ENCODE assay signal across 9 cellular contexts in the genomic region with DNA sequence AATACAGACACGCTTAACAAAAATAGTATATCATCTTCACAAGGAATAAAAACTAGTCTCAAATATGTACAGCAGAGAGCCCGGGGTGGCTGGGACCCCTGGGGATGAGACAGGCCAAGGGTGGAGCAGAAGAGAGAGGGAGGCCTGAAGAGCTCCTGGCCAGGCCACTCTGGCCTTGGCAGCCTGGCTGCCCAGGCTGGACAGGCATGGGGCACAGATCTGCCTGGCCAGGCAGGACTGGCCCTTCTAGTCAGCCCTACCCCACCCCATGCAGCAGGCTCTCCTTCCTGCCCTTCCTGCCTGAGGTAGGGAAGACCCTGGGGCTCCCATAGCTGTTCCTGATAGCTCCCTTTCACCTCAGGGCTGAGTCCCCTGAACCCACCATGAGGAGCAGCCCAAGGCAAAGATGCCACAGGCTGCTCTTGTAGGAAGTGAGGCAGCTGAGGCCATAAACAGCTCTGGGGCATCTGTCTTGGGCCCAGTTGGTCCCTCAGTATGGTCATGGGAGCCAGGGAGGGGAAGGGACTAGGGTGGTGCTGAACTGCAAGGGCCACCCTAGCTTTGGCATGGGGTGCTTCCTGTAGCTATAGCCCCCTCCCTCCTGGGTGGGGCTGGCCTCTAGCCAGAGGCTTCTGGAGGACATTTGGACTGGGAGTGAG. TPM values are rescaled to one million over a fixed set of nuclear protein-coding genes. Genes with fewer than 3 reads are reported as not detected.
A peak's percentile ranks its signal among the peaks of the same experiment; 100 is the strongest.
DNase-seq lines count a peak whose midpoint lies in the region; ATAC-seq and TF ChIP-seq lines count a peak whose summit lies in the region.
"Had no signal": no experiment of that assay in that cellular context is flagged by ENCODE, and none has a peak within 500 bp of the region (broad histone marks: within the 10 kb centered on the region; RNA-seq: fewer than 3 reads in every experiment).

No MANE protein-coding gene starts in this region.

- DNase-seq in HCT116 (ENCODE audit: low read depth, low spot score) (no peak), right cardiac atrium (peak; percentile 40 to 80 (median 76)), spleen (no peak), NCI-H146 (lab: John Stamatoyannopoulos, UW) (no peak), GOT3 (lab: John Stamatoyannopoulos, UW) (no peak)
- no peak for DNase-seq in activated CD4-positive, alpha-beta memory T cell treated with anti-CD3 and anti-CD28 coated beads for 36 hours
- DNase-seq: HCEC 1CT had no signal

- no TSS peak for BruUV-seq in HCT116 (replicated peaks; lab: Mats Ljungman, UMichigan)

- no peak overlapping the region for H3K9ac ChIP-seq in HCT116 (ENCODE audit: low read length)

- peaks cover 66% of the 10 kb centered on the region for H3K4me1 Mint-ChIP-seq in activated CD4-positive, alpha-beta memory T cell treated with anti-CD3 and anti-CD28 coated beads for 36 hours (ENCODE audit: low read depth)

- no peaks in the 10 kb centered on the region for H3K9me3 Mint-ChIP-seq in activated CD4-positive, alpha-beta memory T cell treated with anti-CD3 and anti-CD28 coated beads for 36 hours
- H3K9me3 Mint-ChIP-seq: IgD-negative memory B cell had no signal

- RAD21 ChIA-PET in HCT116 (lab: Charles Lee; ENCODE audit: low non-redundant PET in 1 of 2, low total read pairs in 2 of 2, uncharacterized antibody in 2 of 2, unreplicated experiment in 2 of 2): interaction anchor here in 1 of 2 experiments (1.1 to 1.3 kb wide), 2 partner anchors 55 to 59 kb away, joined by 3 to 5 read pairs; no protein-coding TSS in a partner anchor

- TF ChIP-seq CTCF in HCT116 (IDR thresholded peaks at IDR 0.05 in 2 of 3, conservative IDR thresholded peaks at IDR 0.05 in 1 of 3; ENCODE audit: borderline replicate concordance in 1 of 3, insufficient read depth in 1 of 3, low read depth in 2 of 3, low read length in 2 of 3) (no peak), spleen (IDR thresholded peaks at IDR 0.05 in 8 of 11, conservative IDR thresholded peaks at IDR 0.05 in 3 of 11) (no peak)

- H3K27ac ChIP-seq in HCT116 (ENCODE audit: low read depth, low read length) (peak overlapping the region; percentile 72), right cardiac atrium (ENCODE audit: low read length) (peak overlapping the region; percentile 20), spleen (peak overlapping the region in 7 of 8 donors; percentile 37 to 95 (median 81))

- H3K36me3 Mint-ChIP-seq in activated CD4-positive, alpha-beta memory T cell treated with anti-CD3 and anti-CD28 coated beads for 36 hours: peaks cover 45% of the 10 kb centered on the region
- H3K36me3 Mint-ChIP-seq: IgD-negative memory B cell had no signal

- 57% methylated on average over 2 of the region's 2 CpGs for WGBS in right cardiac atrium
- WGBS in spleen, 5 donors: 66 to 89% (median 81%) methylated on average over 2 of the region's 2 CpGs

- no peaks in the 10 kb centered on the region for H3K27me3 ChIP-seq in HCT116 (ENCODE audit: insufficient read depth, low read length)
- H3K27me3 ChIP-seq in right cardiac atrium (ENCODE audit: control insufficient read depth, insufficient read depth): no peaks in the 10 kb centered on the region
- H3K27me3 ChIP-seq in spleen (replicated peaks in 1 of 7): no peaks in the 10 kb centered on the region

- H3K36me3 ChIP-seq in HCT116 (ENCODE audit: control insufficient read depth in 1 of 2, insufficient read depth in 2 of 2, low read length in 2 of 2) (peaks cover 2 to 41% of the 10 kb centered on the region in 2 experiments; a peak in 2 of 4 replicates), spleen (peaks cover 0 to 48% (median 11%) of the 10 kb centered on the region in 6 donors)

- POLR2A ChIA-PET in HCT116 (lab: Charles Lee): interaction anchor here (1.0 kb wide), 1 partner anchor 56 kb away, joined by 3 read pairs; no protein-coding TSS in a partner anchor
- POLR2A ChIA-PET in activated CD4-positive, alpha-beta memory T cell treated with anti-CD3 and anti-CD28 coated beads for 36 hours (lab: Charles Lee): interaction anchor here (1.2 to 1.6 kb wide), 2 partner anchors 42 to 57 kb away, joined by 4 to 5 read pairs; a partner anchor contains a TSS

- H3K4me1 ChIP-seq in HCT116 (ENCODE audit: control insufficient read depth in 1 of 2, insufficient read depth in 2 of 2, low read length in 2 of 2): peaks cover 43 to 87% of the 10 kb centered on the region in 2 experiments
- peaks cover 18% of the 10 kb centered on the region for H3K4me1 ChIP-seq in right cardiac atrium (ENCODE audit: control insufficient read depth, insufficient read depth, low read length)
- peaks cover 28 to 86% (median 76%) of the 10 kb centered on the region in 6 donors for H3K4me1 ChIP-seq in spleen

- no peak for TF ChIP-seq POLR2A in HCT116 (IDR thresholded peaks at IDR 0.05; ENCODE audit: borderline replicate concordance, extremely low read depth, insufficient read depth, insufficient read length)
- no peak for TF ChIP-seq POLR2A in spleen (IDR thresholded peaks at IDR 0.05)

- H2AFZ ChIP-seq in HCT116 (ENCODE audit: low read depth, low read length, poor library complexity, severe bottlenecking): no peak overlapping the region

- no peak for TF ChIP-seq RAD21 in HCT116 (IDR thresholded peaks at IDR 0.05; ENCODE audit: low read depth)

- peaks cover 63% of the 10 kb centered on the region for H3K79me2 ChIP-seq in HCT116 (ENCODE audit: insufficient read depth, low read length)

- ATAC-seq in HCT116 (no peak), right cardiac atrium (peak in 1 of 2 donors; percentile 2), GM18511 (IDR thresholded peaks at IDR 0.05; ENCODE audit: unreplicated experiment) (no peak)

- H3K4me2 ChIP-seq in HCT116 (ENCODE audit: low read length): peak overlapping the region; percentile 0

- H3K9me3 ChIP-seq in HCT116 (ENCODE audit: control insufficient read depth in 1 of 2, insufficient read depth in 1 of 2, low read depth in 1 of 2, low read length in 2 of 2) (no peaks in the 10 kb centered on the region), right cardiac atrium (ENCODE audit: control insufficient read depth, low read length) (no peaks in the 10 kb centered on the region), spleen (no peaks in the 10 kb centered on the region)

- no peaks in the 10 kb centered on the region for H3K27me3 Mint-ChIP-seq in activated CD4-positive, alpha-beta memory T cell treated with anti-CD3 and anti-CD28 coated beads for 36 hours
- H3K27me3 Mint-ChIP-seq: IgD-negative memory B cell had no signal

- H3K9me2 ChIP-seq in HCT116 (ENCODE audit: insufficient read depth): no peaks in the 10 kb centered on the region

- intact Hi-C loops in HCT116 (cut with micrococcal nuclease): no loop called here
- intact Hi-C loops in activated CD4-positive, alpha-beta memory T cell treated with anti-CD3 and anti-CD28 coated beads for 36 hours (cut with micrococcal nuclease): no loop called here
- intact Hi-C loops in right cardiac atrium (cut with DNase I): loop anchor here in 2 of 4 donors (5.0 kb wide), 1 partner anchor 57 kb away; a partner anchor contains a TSS
- intact Hi-C loops in spleen (cut with DNase I; ENCODE audit: low total_unique reads): no loop called here

- H3K4me3 Mint-ChIP-seq in activated CD4-positive, alpha-beta memory T cell treated with anti-CD3 and anti-CD28 coated beads for 36 hours: no peak overlapping the region

- H3K4me3 ChIP-seq in HCT116 (replicated peaks in 1 of 2; ENCODE audit: low read depth in 1 of 2, low read length in 2 of 2) (no peak overlapping the region), right cardiac atrium (ENCODE audit: low read length) (no peak overlapping the region), spleen (no peak overlapping the region)

- H4K20me1 ChIP-seq in HCT116 (ENCODE audit: insufficient read depth): no peaks in the 10 kb centered on the region

- CTCF ChIA-PET in HCT116 (lab: Charles Lee): interaction anchor here (1.0 to 2.0 kb wide), 4 partner anchors 11 to 59 kb away, joined by 3 to 8 read pairs (median 5); no protein-coding TSS in a partner anchor
- CTCF ChIA-PET in activated CD4-positive, alpha-beta memory T cell treated with anti-CD3 and anti-CD28 coated beads for 36 hours (lab: Charles Lee): interaction anchor here (0.6 to 9.9 kb wide), 6 partner anchors 9 to 56 kb away, joined by 3 to 417 read pairs (median 4); a partner anchor contains a TSS

- peak overlapping the region; percentile 60 for H3K27ac Mint-ChIP-seq in activated CD4-positive, alpha-beta memory T cell treated with anti-CD3 and anti-CD28 coated beads for 36 hours

TF ChIP-seq in HCT116, 20 proteins besides CTCF, POLR2A, EP300 and RAD21 (continues in another document):
- TF ChIP-seq CEBPB (IDR thresholded peaks at IDR 0.05; ENCODE audit: low read depth): no peak
- no peak for TF ChIP-seq EGR1 (IDR thresholded peaks at IDR 0.05; ENCODE audit: low read depth)
- TF ChIP-seq ELF1 (IDR thresholded peaks at IDR 0.05; ENCODE audit: borderline replicate concordance, low read depth): no peak
- TF ChIP-seq SRF (IDR thresholded peaks at IDR 0.05; ENCODE audit: low read depth): no peak

RNA-seq across cellular contexts. Expression of a gene that starts 27.1 kb away (rescaled TPM):
- total RNA-seq in HCT116 (2021; ENCODE audit: unreplicated experiment): not detected
- 0.11 TPM in 1 of 2 replicates, not detected in the other for polyA plus RNA-seq in HCT116 (2012)
- total RNA-seq in activated CD4-positive, alpha-beta memory T cell treated with anti-CD3 and anti-CD28 coated beads for 36 hours: not detected
- total RNA-seq in right cardiac atrium: 10 to 100 TPM in 1 of 4 donors, 1 to 10 TPM in 3; 3.1 to 13.2 (median 9.0) TPM
- polyA plus RNA-seq in right cardiac atrium: 29.5 TPM
- total RNA-seq in spleen: 1 to 10 TPM in 3 of 7 donors, not detected in 4; 1.1 to 1.5 (median 1.5) TPM
- 1 to 10 TPM; 1.9 to 4.6 (median 2.0) TPM for polyA plus RNA-seq in spleen

RNA-seq across cellular contexts. Expression of a gene that starts 57.8 kb away (rescaled TPM):
- total RNA-seq in HCT116 (2021; ENCODE audit: unreplicated experiment): 226 TPM
- polyA plus RNA-seq in HCT116 (2012): 186 and 209 TPM in 2 replicates
- total RNA-seq in activated CD4-positive, alpha-beta memory T cell treated with anti-CD3 and anti-CD28 coated beads for 36 hours: 100 to 1,000 TPM; 126 to 129 TPM
- 10 to 100 TPM; 39.9 to 56.9 (median 46.1) TPM for total RNA-seq in right cardiac atrium
- 46.0 TPM for polyA plus RNA-seq in right cardiac atrium
- total RNA-seq in spleen: 100 to 1,000 TPM in 4 of 7 donors, 10 to 100 TPM in 3; 70.2 to 167 (median 107) TPM
- polyA plus RNA-seq in spleen: 10 to 100 TPM; 18.7 to 55.5 (median 22.7) TPM

RNA-seq across cellular contexts. Expression of a gene that starts 59.7 kb away (rescaled TPM):
- total RNA-seq in HCT116 (2021; ENCODE audit: unreplicated experiment) (811 TPM), right cardiac atrium (100 to 1,000 TPM; 122 to 188 (median 134) TPM), spleen (100 to 1,000 TPM in 5 of 7 donors, 10 to 100 TPM in 2; 77.1 to 222 (median 124) TPM)
- polyA plus RNA-seq in HCT116 (2012): 603 and 619 TPM in 2 replicates
- total RNA-seq in activated CD4-positive, alpha-beta memory T cell treated with anti-CD3 and anti-CD28 coated beads for 36 hours: 1 to 10 TPM in 1 of 2 experiments, under 1 TPM in 1; 0.90 to 1.3 TPM
- polyA plus RNA-seq in right cardiac atrium (273 TPM), spleen (100 to 1,000 TPM in 2 of 3 donors, 10 to 100 TPM in 1; 47.6 to 131 (median 122) TPM)

Comparison
In these comparisons a context has a peak if more than half of its experiments do, and no peak if none do; other contexts are left out.
1. DNase-seq: peak in right cardiac atrium (3 of 3); none in HCT116 (single experiment), activated CD4-positive, alpha-beta memory T cell treated with anti-CD3 and anti-CD28 coated beads for 36 hours (single experiment), spleen (single experiment), NCI-H146 (single experiment) and GOT3 (single experiment).
2. H3K27ac ChIP-seq: peak in every context shown above with its lines; median percentile 81 in spleen; 72 in HCT116; 20 in right cardiac atrium.
3. RNA of a gene that starts 59.7 kb away (total RNA-seq): 811 TPM in HCT116 (single experiment), 122 to 188 TPM in right cardiac atrium and 77.1 to 222 TPM in spleen; 0.90 to 1.3 TPM in activated CD4-positive, alpha-beta memory T cell treated with anti-CD3 and anti-CD28 coated beads for 36 hours; every median in the first group is over 10 times any median in the second.